Comparison of ENCODE assay signal across 3 cellular contexts in the genomic region with DNA sequence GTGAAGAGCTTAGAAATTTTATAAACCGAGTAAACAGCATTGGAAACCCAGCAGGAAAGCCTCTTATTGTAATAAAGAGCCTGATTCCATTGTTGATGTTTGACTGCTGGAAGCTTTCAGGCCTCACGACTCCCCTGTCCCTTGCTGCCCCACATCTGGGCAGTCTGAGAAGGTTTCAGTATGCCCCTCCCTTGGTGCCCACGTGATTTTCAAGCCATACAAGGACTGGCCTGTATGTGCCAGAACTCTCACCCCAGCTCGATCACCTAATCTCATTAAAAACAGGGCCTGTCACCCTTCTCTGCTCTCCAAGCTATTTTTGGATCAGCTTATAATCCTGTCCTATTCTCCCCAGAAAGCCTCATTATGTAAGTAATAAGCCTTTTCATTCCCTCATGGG.
TF ChIP-seq lines count a peak whose summit lies in the region.

No MANE protein-coding gene starts in this region.

TF ChIP-seq in Ishikawa, 13 proteins besides CTCF, POLR2A, EP300 and RAD21:
- TF ChIP-seq ZBTB7A (IDR thresholded peaks at IDR 0.05; ENCODE audit: low read depth): no peak
- TF ChIP-seq, protein P1, sequence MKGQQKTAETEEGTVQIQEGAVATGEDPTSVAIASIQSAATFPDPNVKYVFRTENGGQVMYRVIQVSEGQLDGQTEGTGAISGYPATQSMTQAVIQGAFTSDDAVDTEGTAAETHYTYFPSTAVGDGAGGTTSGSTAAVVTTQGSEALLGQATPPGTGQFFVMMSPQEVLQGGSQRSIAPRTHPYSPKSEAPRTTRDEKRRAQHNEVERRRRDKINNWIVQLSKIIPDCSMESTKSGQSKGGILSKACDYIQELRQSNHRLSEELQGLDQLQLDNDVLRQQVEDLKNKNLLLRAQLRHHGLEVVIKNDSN (IDR thresholded peaks at IDR 0.05): peak; percentile 64

TF ChIP-seq in H1, 55 proteins besides CTCF, POLR2A, EP300 and RAD21:
- TF ChIP-seq CBX8 (IDR thresholded peaks at IDR 0.05; ENCODE audit: borderline replicate concordance, low read depth, low read length) (no peak), E2F6 (IDR thresholded peaks at IDR 0.05) (no peak), MAFK (IDR thresholded peaks at IDR 0.05; ENCODE audit: low read depth, low read length) (no peak), SP1 (IDR thresholded peaks at IDR 0.05; ENCODE audit: low read depth, low read length) (no peak), PHF8 (conservative IDR thresholded peaks at IDR 0.05; ENCODE audit: low read depth, low read length) (no peak), RBBP5 (IDR thresholded peaks at IDR 0.05; ENCODE audit: borderline replicate concordance, low read depth, low read length) (no peak)

TF ChIP-seq in SK-N-SH, 30 proteins besides CTCF, POLR2A, EP300 and RAD21:
- TF ChIP-seq FOXM1 (IDR thresholded peaks at IDR 0.05; ENCODE audit: low read depth) (no peak), YY1 (IDR thresholded peaks at IDR 0.05; ENCODE audit: low read depth) (no peak), NRF1 (IDR thresholded peaks at IDR 0.05; ENCODE audit: low read depth, low read length) (no peak), FOSL2 (IDR thresholded peaks at IDR 0.05; ENCODE audit: borderline replicate concordance, low read depth) (no peak), SIN3A (IDR thresholded peaks at IDR 0.05; ENCODE audit: borderline replicate concordance, low read depth, low read length) (no peak), IRF3 (IDR thresholded peaks at IDR 0.05; ENCODE audit: low read depth, low read length) (no peak), CHD2 (IDR thresholded peaks at IDR 0.05; ENCODE audit: low read length, partially characterized antibody) (no peak)
